ENCODE assay signal across 8 cellular contexts in the genomic region with DNA sequence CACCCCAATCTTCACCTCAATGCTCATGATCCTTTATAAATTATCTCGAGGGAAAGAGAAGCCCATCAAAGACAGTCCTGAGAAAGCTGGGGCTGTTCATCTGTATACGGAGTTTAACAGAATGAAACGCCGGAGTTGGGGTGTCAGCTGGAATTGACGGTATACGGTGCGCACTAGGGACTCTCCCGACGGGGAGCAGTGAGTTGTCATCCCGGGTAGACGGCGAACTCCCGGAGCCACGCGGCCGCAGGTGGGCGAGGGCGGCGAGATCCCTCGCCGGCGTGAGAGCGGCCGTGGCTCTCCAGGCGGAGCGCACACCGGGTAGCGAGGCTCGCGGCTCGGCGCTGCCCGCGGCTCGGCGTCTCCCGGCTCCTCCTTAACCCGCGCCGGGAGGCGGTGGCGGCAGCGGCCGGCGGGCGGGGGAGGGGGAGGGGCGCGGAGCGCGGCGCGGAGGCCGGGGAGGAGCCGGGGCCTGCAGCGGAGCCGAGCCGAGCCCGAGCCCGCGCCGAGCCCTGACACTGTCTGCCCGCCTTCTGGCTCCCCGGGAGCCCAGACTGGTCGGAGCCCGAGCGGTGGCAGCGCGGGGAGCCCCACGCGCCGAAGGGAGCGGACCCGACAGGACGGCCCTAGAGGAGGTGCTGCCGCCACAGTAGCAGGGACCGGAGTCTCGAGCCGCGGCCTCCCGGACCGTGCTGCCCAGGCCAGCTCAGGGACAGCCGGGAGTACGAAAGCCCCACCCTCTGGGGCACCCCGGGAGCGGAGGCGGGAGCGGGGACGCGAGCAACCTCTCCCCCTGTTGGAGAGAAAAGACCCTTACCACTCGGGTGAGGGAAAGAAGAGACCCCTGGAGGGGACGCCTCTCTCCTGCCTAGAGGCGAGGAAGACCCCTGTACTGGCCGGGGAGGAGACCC.
DNase-seq lines count a peak whose midpoint lies in the region; ATAC-seq and TF ChIP-seq lines count a peak whose summit lies in the region.

A gene (plus strand): TSS at position 475 of the 911 bp plus-strand sequence. CDS start 7,117 bp downstream, outside the sequence.

- peak; percentile 17 for TF ChIP-seq CTCF in choroid plexus epithelial cell (conservative IDR thresholded peaks at IDR 0.05; ENCODE audit: low read depth, low read length)

- peak within 1 kb of the TSS; percentile 89 for H3K27ac ChIP-seq in layer of hippocampus (ENCODE audit: low read depth, low read length)

- DNase-seq in NCI-H524 (lab: John Stamatoyannopoulos, UW) (peak; percentile 7 to 55), NCI-H524 treated with DMSO at 0.1 percent for 48 hours (lab: John Stamatoyannopoulos, UW) (no peak), NCI-H1930 (lab: John Stamatoyannopoulos, UW) (peak; percentile 26 to 64), choroid plexus epithelial cell (ENCODE audit: low read depth) (peak; percentile 73)
- peak; percentile 60 to 69 for DNase-seq in activated CD4-positive, alpha-beta T cell treated with anti-CD3 and anti-CD28 coated beads for 24 hours (ENCODE audit: low read depth in 2 of 2)
- DNase-seq in stimulated activated CD4-positive, alpha-beta T cell treated with anti-CD3 and anti-CD28 coated beads, Interleukin-1b, Interleukin-23, amount 100 ng/mL, for 24 hours (ENCODE audit: low read depth in 4 of 4, low spot score in 1 of 4) = peak; percentile 50 to 71 (median 68)

- H3K4me3 ChIP-seq in choroid plexus epithelial cell (ENCODE audit: low read depth, low read length) = peak within 1 kb of the TSS; percentile 94

- no peaks in the 10 kb centered on the region for H3K27me3 ChIP-seq in layer of hippocampus (ENCODE audit: control insufficient read depth, insufficient read depth, low read length)

- ATAC-seq in HG02870 (IDR thresholded peaks at IDR 0.05; ENCODE audit: unreplicated experiment) = peak; percentile 60
